Comparison of ENCODE assay signal across 8 cellular contexts in the genomic region with DNA sequence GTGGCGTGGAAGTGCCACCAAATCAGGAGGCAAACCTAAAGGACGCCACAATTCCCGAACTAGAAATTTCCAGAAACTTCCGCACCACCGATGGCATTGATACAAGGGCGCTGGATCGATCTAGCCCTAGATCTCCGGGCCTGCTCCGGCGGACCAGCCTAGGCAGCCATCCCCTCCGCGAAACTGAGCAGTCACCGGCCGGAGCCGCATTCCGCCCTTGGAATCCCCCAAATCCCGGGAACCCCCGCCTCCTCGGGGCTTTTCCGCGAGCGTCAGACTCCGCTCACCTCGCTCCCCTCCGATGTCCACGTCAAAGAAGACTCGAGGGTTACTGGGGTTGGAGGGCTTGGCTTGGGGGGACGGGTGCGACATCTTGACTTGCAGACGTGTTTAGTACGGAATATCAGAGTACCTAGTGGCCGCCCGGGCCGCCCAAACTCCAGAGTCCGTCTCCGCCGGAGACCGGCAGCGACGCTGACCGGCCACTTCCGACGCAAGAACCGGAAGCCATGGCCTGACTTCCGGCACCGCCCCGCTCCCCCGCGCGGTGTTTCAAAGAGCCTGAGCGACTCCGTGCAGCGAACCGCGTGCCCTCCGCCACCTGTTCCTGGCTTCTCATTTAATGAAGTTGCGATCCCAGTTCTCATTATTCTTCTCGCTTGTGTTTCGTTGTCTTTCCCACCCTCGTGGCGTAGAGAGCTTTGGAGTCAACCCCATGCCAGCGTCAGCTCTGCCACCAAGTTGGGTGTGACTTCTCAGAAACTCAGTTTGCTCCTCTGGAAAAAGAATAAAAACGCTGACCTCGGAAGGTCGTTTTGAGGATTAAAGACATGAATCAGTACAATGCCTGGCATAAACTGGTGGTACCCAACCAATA. TPM values are rescaled to one million over a fixed set of nuclear protein-coding genes. Genes with fewer than 3 reads are reported as not detected.
DNase-seq lines count a peak whose midpoint lies in the region; ATAC-seq and TF ChIP-seq lines count a peak whose summit lies in the region.

A gene (minus strand): TSS at position 480 of the 877 bp plus-strand sequence. CDS start 108 bp downstream, at position 372.

- ATAC-seq in GM18868 (IDR thresholded peaks at IDR 0.05; ENCODE audit: unreplicated experiment) (peak; percentile 98), HG03103 (IDR thresholded peaks at IDR 0.05; ENCODE audit: low read depth, unreplicated experiment) (peak; percentile 99)

- under 1% methylated on average over 31 of the region's 65 CpGs for WGBS in mammary epithelial cell (ENCODE audit: low coverage, missing lambda C conversion rate)

- H2AFZ ChIP-seq in ACC112 (ENCODE audit: low read length, unreplicated experiment) (peak within 1 kb of the TSS; percentile 98), mammary epithelial cell (ENCODE audit: low read depth, low read length) (peak within 1 kb of the TSS; percentile 97)

- in situ Hi-C loops in mammary epithelial cell (cut with MboI; ENCODE audit: low sequenced_read_pairs in 2 of 2), result loop anchor here (10.0 kb wide), 2 partner anchors 132 to 482 kb away; no protein-coding TSS in a partner anchor

- H3K9me3 ChIP-seq in mammary epithelial cell (replicated peaks; ENCODE audit: insufficient read depth, low read length) (no peaks in the 10 kb centered on the region), iPS-20b (ENCODE audit: insufficient read depth, low read depth, low read length) (no peaks in the 10 kb centered on the region)

- DNase-seq in NCI-H2171 (lab: John Stamatoyannopoulos, UW), result peak; percentile 67
- DNase-seq in mammary epithelial cell, result peak; percentile 82

- intact Hi-C loops in mammary epithelial cell (cut with micrococcal nuclease), result loop anchor here (1.0 to 5.0 kb wide), 4 partner anchors 51 to 471 kb away; a partner anchor contains a TSS

- TF ChIP-seq CTCF in WI38 (IDR thresholded peaks at IDR 0.05; ENCODE audit: low read depth, low read length) (no peak), mammary epithelial cell (conservative IDR thresholded peaks at IDR 0.05 in 1 of 2, IDR thresholded peaks at IDR 0.05 in 1 of 2; ENCODE audit: extremely low read depth in 1 of 2, insufficient read depth in 1 of 2, low read depth in 1 of 2, low read length in 2 of 2) (no peak)

- TSS peak; percentile 89 for BruUV-seq in mammary epithelial cell (replicated peaks; lab: Mats Ljungman, UMichigan)

- H3K79me2 ChIP-seq in ACC112 (ENCODE audit: control insufficient read depth, insufficient read depth, low read length, unreplicated experiment) (peaks cover 23% of the 10 kb centered on the region), mammary epithelial cell (ENCODE audit: insufficient read depth, low read length) (peaks cover 38% of the 10 kb centered on the region)

- H3K36me3 ChIP-seq in ACC112 (ENCODE audit: insufficient read depth, low read length), result peaks cover 17% of the 10 kb centered on the region
- peaks cover 17% of the 10 kb centered on the region for H3K36me3 ChIP-seq in mammary epithelial cell (ENCODE audit: insufficient read depth, low read length)
- H3K36me3 ChIP-seq in iPS-20b (ENCODE audit: insufficient read depth, low read depth, low read length), result peaks cover 33% of the 10 kb centered on the region

- H4K20me1 ChIP-seq in mammary epithelial cell (ENCODE audit: insufficient read depth, low read length), result no peaks in the 10 kb centered on the region

- H3K4me3 ChIP-seq in ACC112 (ENCODE audit: low read depth, low read length), result peak within 1 kb of the TSS; percentile 80
- H3K4me3 ChIP-seq in WI38 (ENCODE audit: low read depth, low read length), result peak within 1 kb of the TSS; percentile 89
- peak within 1 kb of the TSS; percentile 61 to 80 (median 67) for H3K4me3 ChIP-seq in mammary epithelial cell (replicated peaks in 1 of 3; ENCODE audit: insufficient read depth in 1 of 3, low read depth in 2 of 3, low read length in 3 of 3)
- H3K4me3 ChIP-seq in iPS-20b (ENCODE audit: low read length), result peak within 1 kb of the TSS; percentile 95
- H3K4me3 ChIP-seq in skin epidermis, result peak within 1 kb of the TSS; percentile 76 to 95 (median 85)

- peak within 1 kb of the TSS; percentile 81 for H3K4me2 ChIP-seq in mammary epithelial cell (ENCODE audit: insufficient read depth, low read depth, low read length)

- no peaks in the 10 kb centered on the region for H3K4me1 ChIP-seq in ACC112 (ENCODE audit: control insufficient read depth, insufficient read depth, low read length, unreplicated experiment)
- peaks cover 7% of the 10 kb centered on the region for H3K4me1 ChIP-seq in mammary epithelial cell (ENCODE audit: insufficient read depth, low read length)
- no peaks in the 10 kb centered on the region for H3K4me1 ChIP-seq in iPS-20b (ENCODE audit: insufficient read depth, low read length)

- H3K27me3 ChIP-seq in ACC112 (ENCODE audit: insufficient read depth, low read length) (0 out of 2 replicates have a peak, but pooled peaks cover 1% of the 10 kb centered on the region), mammary epithelial cell (ENCODE audit: insufficient read depth, low read length) (no peaks in the 10 kb centered on the region), iPS-20b (ENCODE audit: insufficient read depth, low read length) (no peaks in the 10 kb centered on the region)

- dilution Hi-C loops in mammary epithelial cell (cut with HindIII; ENCODE audit: low sequenced_read_pairs), result no loop called here

- H3K9ac ChIP-seq in mammary epithelial cell (ENCODE audit: insufficient read depth, low read length) (peak within 1 kb of the TSS; percentile 92), iPS-20b (ENCODE audit: low read depth, low read length) (peak within 1 kb of the TSS; percentile 92)

- CTCF ChIA-PET in mammary epithelial cell (lab: Charles Lee; ENCODE audit: low non-redundant PET), result interaction anchor here (0.6 kb wide), 1 partner anchor 459 kb away, joined by 4 read pairs; no protein-coding TSS in a partner anchor

- H3K27ac ChIP-seq in ACC112 (ENCODE audit: low read depth, low read length), result peak within 1 kb of the TSS; percentile 77
- peak within 1 kb of the TSS; percentile 91 for H3K27ac ChIP-seq in mammary epithelial cell (ENCODE audit: insufficient read depth, low read depth, low read length)
- H3K27ac ChIP-seq in iPS-20b (ENCODE audit: low read length), result peak within 1 kb of the TSS; percentile 3
- peak within 1 kb of the TSS; percentile 68 to 97 (median 92) for H3K27ac ChIP-seq in skin epidermis

RNA-seq across cellular contexts. Expression of the gene that starts here (rescaled TPM):
- total RNA-seq in mammary epithelial cell, result 10 to 100 TPM; 13.8 to 26.0 TPM
- polyA plus RNA-seq in mammary epithelial cell, result 15.1 TPM
- polyA minus RNA-seq in mammary epithelial cell, result 39.4 TPM

Comparison
In these comparisons a context has a peak if more than half of its experiments do, and no peak if none do; other contexts are left out.
1. Peak in every context shown above with its lines: DNase-seq, ATAC-seq, H3K4me3 ChIP-seq and H3K27ac ChIP-seq.
2. H3K27ac ChIP-seq: peak in every context shown above with its lines; median percentile 92 in skin epidermis; 91 in mammary epithelial cell; 77 in ACC112; 3 in iPS-20b.